20 cellular contexts compared by ENCODE assay signal in the genomic region with DNA sequence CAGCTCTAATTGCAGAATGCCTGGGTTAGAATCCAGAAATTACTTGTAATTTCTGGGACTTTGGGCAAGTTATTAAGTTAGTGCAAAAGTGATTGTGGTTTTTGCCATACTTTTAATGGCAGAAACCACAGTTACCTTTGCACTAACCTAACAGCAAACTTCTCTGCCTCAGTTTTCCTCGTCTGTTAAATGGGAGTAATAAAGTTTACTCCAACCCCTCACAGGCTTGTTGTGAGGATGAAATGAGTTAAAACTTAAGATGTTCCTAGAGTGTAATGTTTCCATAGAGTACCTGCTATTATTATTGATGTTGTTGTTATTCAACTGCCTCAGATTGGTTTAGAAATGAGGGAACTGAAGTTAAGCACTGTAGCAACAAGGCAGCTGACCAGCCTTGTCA.
DNase-seq lines count a peak whose midpoint lies in the region; ATAC-seq, FAIRE-seq and TF ChIP-seq lines count a peak whose summit lies in the region.
"Had no signal": no experiment of that assay in that cellular context is flagged by ENCODE, and none has a peak within 500 bp of the region (broad histone marks: within the 10 kb centered on the region; RNA-seq: fewer than 3 reads in every experiment).

No MANE protein-coding gene starts in this region.

- H3K4me1 ChIP-seq in IMR-90 (ENCODE audit: control insufficient read depth, insufficient read depth, low read length) (peaks cover 10% of the 10 kb centered on the region), HepG2 (ENCODE audit: insufficient read depth, low read length) (peaks cover 5% of the 10 kb centered on the region; the same call in 1 of the 2 replicates), kidney (ENCODE audit: control insufficient read depth in 1 of 2, insufficient read depth in 1 of 2, low read depth in 1 of 2, low read length in 2 of 2) (no peaks in the 10 kb centered on the region)
- H3K4me1 ChIP-seq: BE2C had no signal

- peaks cover 20% of the 10 kb centered on the region for H3K9me3 Mint-ChIP-seq in nephron

- H3K4ac ChIP-seq in IMR-90 (ENCODE audit: low read depth, low read length) = no peak overlapping the region

- H4K91ac ChIP-seq in IMR-90 (ENCODE audit: insufficient read depth, low read depth, low read length) = no peak overlapping the region

- CTCF ChIA-PET in IMR-90 (lab: Yijun Ruan, JAX) = no interaction called here
- CTCF ChIA-PET in HepG2 (lab: Yijun Ruan, JAX; ENCODE audit: low intra/inter-chr PET ratio, low total read pairs) = no interaction called here

- peaks cover 56% of the 10 kb centered on the region for H4K20me1 ChIP-seq in IMR-90 (ENCODE audit: insufficient read depth, low read length)
- H4K20me1 ChIP-seq in HepG2 (ENCODE audit: insufficient read depth, low read length) = no peaks in the 10 kb centered on the region

- 0 out of 2 replicates have a peak overlapping the region, but pooled peaks have one; percentile 25 for H3K23ac ChIP-seq in IMR-90 (ENCODE audit: low read depth, low read length)

- POLR2A ChIA-PET in IMR-90 (lab: Charles Lee; ENCODE audit: unreplicated experiment) = no interaction called here
- POLR2A ChIA-PET in HepG2 (lab: Yijun Ruan, JAX) = no interaction called here

- TF ChIP-seq CTCF in IMR-90 (conservative IDR thresholded peaks at IDR 0.05; ENCODE audit: low read depth, low read length) (no peak), HepG2 (CRISPR knock-in tag; IDR thresholded peaks at IDR 0.05) (no peak), nephron (IDR thresholded peaks at IDR 0.05; ENCODE audit: unreplicated experiment in 3 of 3) (no peak), kidney (IDR thresholded peaks at IDR 0.05; ENCODE audit: borderline replicate concordance, extremely low read depth, insufficient read depth) (no peak)

- peak overlapping the region; percentile 59; the same call in 1 of the 2 replicates for H3K14ac ChIP-seq in IMR-90 (replicated peaks; ENCODE audit: low read depth, low read length)

- H3K4me3 ChIP-seq in IMR-90 (ENCODE audit: insufficient read depth, low read depth, low read length) = no peak overlapping the region
- no peak overlapping the region for H3K4me3 ChIP-seq in HepG2 (replicated peaks in 1 of 3; ENCODE audit: insufficient read depth in 1 of 3, low read depth in 2 of 3, low read length in 3 of 3)
- H3K4me3 ChIP-seq in kidney (ENCODE audit: low read length in 2 of 2) = no peak overlapping the region
- H3K4me3 ChIP-seq: GM12878, HAP-1 had no signal

- peaks cover 47 to 87% of the 10 kb centered on the region in 2 experiments for H3K79me1 ChIP-seq in IMR-90 (ENCODE audit: low read depth in 1 of 2, low read length in 2 of 2)

- no CpG with 5 or more reads among the region's 1 CpG for WGBS in IMR-90 (ENCODE audit: extremely low coverage in 2 of 2, insufficient read length in 1 of 2), 2 experiments
- WGBS in HepG2 (ENCODE audit: low lambda C conversion rate) = 79% methylated on average over 1 of the region's 1 CpG

- H3K79me2 ChIP-seq in HepG2 (ENCODE audit: insufficient read depth, low read length) = no peaks in the 10 kb centered on the region

- DNase-seq in IMR-90 = no peak
- no peak for DNase-seq in HepG2 (ENCODE audit: low spot score)
- no peak for DNase-seq in activated T-cell treated with anti-CD3 and anti-CD28 coated beads, Interleukin-2, amount 50 U/mL, for 1 hour
- no peak for DNase-seq in SHP77 (lab: John Stamatoyannopoulos, UW)
- no peak for DNase-seq in kidney
- DNase-seq: ACHN; BE2C; C1 segment of cervical spinal cord; CD4-positive, CD25-positive, alpha-beta regulatory T cell; CD8-positive, alpha-beta memory T cell; COR-L47; DMS 273 treated with DMSO at 0.1 percent for 48 hours; DMS53; DND-41; EL had no signal

- H2BK120ac ChIP-seq in IMR-90 (ENCODE audit: low read depth, low read length) = no peak overlapping the region

- no peak overlapping the region for H3K9ac ChIP-seq in IMR-90 (ENCODE audit: low read depth, low read length)
- no peak overlapping the region for H3K9ac ChIP-seq in HepG2 (ENCODE audit: insufficient read depth, low read depth, low read length)
- H3K9ac ChIP-seq in kidney (ENCODE audit: low read length in 2 of 2) = no peak overlapping the region

- H2AK5ac ChIP-seq in IMR-90 (ENCODE audit: low read depth, low read length) = no peak overlapping the region

- no peak for TF ChIP-seq RAD21 in IMR-90 (IDR thresholded peaks at IDR 0.05; ENCODE audit: low read length)
- TF ChIP-seq RAD21 in HepG2 (CRISPR knock-in tag; IDR thresholded peaks at IDR 0.05) = no peak

- no TSS peak for BruUV-seq in IMR-90 (replicated peaks; lab: Mats Ljungman, UMichigan)
- BruUV-seq in HepG2 (replicated peaks; lab: Mats Ljungman, UMichigan) = no TSS peak

- peaks cover 17% of the 10 kb centered on the region for H3K4me1 Mint-ChIP-seq in nephron
- H3K4me1 Mint-ChIP-seq: CD4-positive, CD25-positive, alpha-beta regulatory T cell; CD8-positive, alpha-beta memory T cell had no signal

- in situ Hi-C loops in IMR-90 (cut with MboI; ENCODE audit: low sequenced_read_pairs) (no loop called here), HepG2 (cut with HindIII; ENCODE audit: extremely low pct_ligation_motif_present, low pct_unique_long_range_greater_than_20kb) (no loop called here)

- H2BK15ac ChIP-seq in IMR-90 (ENCODE audit: low read depth, low read length) = no peak overlapping the region

- H3K27me3 Mint-ChIP-seq in nephron (ENCODE audit: low read depth) = no peaks in the 10 kb centered on the region

- TF ChIP-seq POLR2A in IMR-90 (IDR thresholded peaks at IDR 0.05; ENCODE audit: low read depth, low read length) = no peak
- no peak for TF ChIP-seq POLR2A in HepG2 (IDR thresholded peaks at IDR 0.05; ENCODE audit: insufficient read depth in 1 of 2, low read depth in 2 of 2, low read length in 2 of 2)

- ATAC-seq in IMR-90 (ENCODE audit: low read depth) (no peak), HepG2 (no peak), HG02798 (IDR thresholded peaks at IDR 0.05; ENCODE audit: poor library complexity, unreplicated experiment) (no peak)
- ATAC-seq: GM12878 had no signal

- H3K9me3 ChIP-seq in IMR-90 (ENCODE audit: control insufficient read depth, insufficient read depth, low read length) (no peaks in the 10 kb centered on the region), HepG2 (ENCODE audit: low read length) (no peaks in the 10 kb centered on the region), kidney (ENCODE audit: control insufficient read depth in 1 of 2, low read length in 2 of 2) (no peaks in the 10 kb centered on the region)
- H3K9me3 ChIP-seq: BE2C, HAP-1 had no signal

- dilution Hi-C loops in IMR-90 (cut with HindIII; ENCODE audit: low sequenced_read_pairs, unreplicated experiment) = no loop called here

- no peak overlapping the region for H3K56ac ChIP-seq in IMR-90 (ENCODE audit: extremely low read depth, insufficient read depth, low read length)

- H2BK20ac ChIP-seq in IMR-90 (ENCODE audit: low read depth, low read length) = no peak overlapping the region

- H3K9me1 ChIP-seq in IMR-90 (ENCODE audit: insufficient read depth, low read length) = peaks cover 11% of the 10 kb centered on the region

- peaks cover 35% of the 10 kb centered on the region for H3K36me3 Mint-ChIP-seq in nephron (ENCODE audit: low read depth)
- H3K36me3 Mint-ChIP-seq: CD4-positive, CD25-positive, alpha-beta regulatory T cell had no signal

- peak overlapping the region in 1 of 2 experiments; percentile 7; a peak in 1 of 4 replicates for H4K8ac ChIP-seq in IMR-90 (ENCODE audit: low read depth in 2 of 2, low read length in 2 of 2)

- FAIRE-seq in HepG2 (lab: Jason Lieb, UNC) = no peak
- no peak for FAIRE-seq in kidney (lab: Jason Lieb, UNC)
- FAIRE-seq: GM12878, GM19239 had no signal

- H2AFZ ChIP-seq in IMR-90 (replicated peaks; ENCODE audit: low read length, poor library complexity) (no peak overlapping the region), HepG2 (ENCODE audit: low read length) (no peak overlapping the region)

- no peak overlapping the region for H3K4me2 ChIP-seq in IMR-90 (ENCODE audit: low read depth, low read length)
- no peak overlapping the region for H3K4me2 ChIP-seq in HepG2 (ENCODE audit: low read depth, low read length)

- no peak overlapping the region for H3K18ac ChIP-seq in IMR-90 (ENCODE audit: low read depth, low read length)

- H3K36me3 ChIP-seq in IMR-90 (ENCODE audit: control insufficient read depth, insufficient read depth, low read length) = peaks cover 14% of the 10 kb centered on the region
- no peaks in the 10 kb centered on the region; a peak in 1 of 5 replicates for H3K36me3 ChIP-seq in HepG2 (replicated peaks in 1 of 2; ENCODE audit: control insufficient read depth in 1 of 2, insufficient read depth in 2 of 2, low read length in 2 of 2)
- H3K36me3 ChIP-seq in kidney (ENCODE audit: control insufficient read depth in 1 of 2, insufficient read depth in 2 of 2, low read length in 2 of 2) = no peaks in the 10 kb centered on the region
- H3K36me3 ChIP-seq: BE2C, HAP-1 had no signal

- peak overlapping the region; percentile 8; the same call in 1 of the 2 replicates for H4K5ac ChIP-seq in IMR-90 (ENCODE audit: low read depth, low read length)

- peak overlapping the region; percentile 12; the same call in 1 of the 2 replicates for H3K27ac ChIP-seq in IMR-90 (ENCODE audit: insufficient read depth, low read length)
- H3K27ac ChIP-seq in HepG2 (ENCODE audit: extremely low read length, insufficient read depth, low read length) = no peak overlapping the region
- no peak overlapping the region for H3K27ac ChIP-seq in kidney (ENCODE audit: low read depth in 2 of 2, low read length in 2 of 2)

- no peak overlapping the region for H3K4me3 Mint-ChIP-seq in nephron
- H3K4me3 Mint-ChIP-seq: CD4-positive, CD25-positive, alpha-beta regulatory T cell; CD8-positive, alpha-beta memory T cell had no signal

- peak overlapping the region; percentile 19 to 56 (median 43) for H3K27ac Mint-ChIP-seq in nephron
- H3K27ac Mint-ChIP-seq: CD4-positive, CD25-positive, alpha-beta regulatory T cell; CD8-positive, alpha-beta memory T cell had no signal

- intact Hi-C loops in IMR-90 (cut with micrococcal nuclease) = no loop called here
- intact Hi-C loops in HepG2 (cut with micrococcal nuclease; ENCODE audit: unreplicated experiment) = no loop called here
- intact Hi-C loops in kidney (cut with DNase I) = no loop called here

- H3K27me3 ChIP-seq in IMR-90 (ENCODE audit: control insufficient read depth, insufficient read depth, low read length) (no peaks in the 10 kb centered on the region), HepG2 (ENCODE audit: control insufficient read depth in 1 of 2, insufficient read depth in 2 of 2, low read length in 2 of 2) (no peaks in the 10 kb centered on the region)
- H3K27me3 ChIP-seq: BE2C had no signal

- H2BK5ac ChIP-seq in IMR-90 (ENCODE audit: low read depth, low read length, poor library complexity, severe bottlenecking) = peak overlapping the region; percentile 46

- no peak for TF ChIP-seq EP300 in HepG2 (IDR thresholded peaks at IDR 0.05; ENCODE audit: low read depth in 2 of 2, low read length in 2 of 2)
- TF ChIP-seq EP300 in HepG2 (CRISPR knock-in tag; IDR thresholded peaks at IDR 0.05; ENCODE audit: borderline replicate concordance) = no peak

- H2AK9ac ChIP-seq in IMR-90 (replicated peaks; ENCODE audit: low read depth, low read length, poor library complexity) = no peak overlapping the region

TF ChIP-seq in IMR-90, 13 proteins besides CTCF, POLR2A, EP300 and RAD21 (continues in another document):
- TF ChIP-seq FOS (IDR thresholded peaks at IDR 0.05; ENCODE audit: low read depth, low read length) (no peak), CHD1 (IDR thresholded peaks at IDR 0.05; ENCODE audit: low read depth, low read length) (no peak)

TF ChIP-seq in HepG2, 621 proteins besides CTCF, POLR2A, EP300 and RAD21 (continues in another document):
- TF ChIP-seq ZBTB21 (CRISPR knock-in tag; IDR thresholded peaks at IDR 0.05) = no peak
